Comparison of ENCODE assay signal across 10 cellular contexts in the genomic region with DNA sequence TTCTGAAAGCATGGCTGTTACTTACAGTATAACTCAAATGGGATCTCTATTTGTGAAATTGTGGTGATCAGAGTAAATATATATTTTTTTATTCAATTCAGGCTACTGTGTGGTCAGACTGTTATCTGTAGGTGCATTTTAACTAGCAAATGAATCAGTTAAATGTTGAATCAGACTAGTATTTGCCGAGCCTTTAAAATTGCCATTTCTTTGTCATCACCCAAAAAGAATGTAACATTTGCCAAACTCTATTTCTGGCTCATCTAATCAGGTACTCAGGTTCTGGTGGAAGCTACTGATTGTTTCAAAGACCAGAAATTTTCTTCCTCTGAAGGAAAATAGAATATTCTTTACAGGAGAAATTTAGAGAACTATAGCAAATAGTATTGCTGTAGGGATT. TPM values are rescaled to one million over a fixed set of nuclear protein-coding genes. Genes with fewer than 3 reads are reported as not detected.
A peak's percentile ranks its signal among the peaks of the same experiment; 100 is the strongest.
DNase-seq lines count a peak whose midpoint lies in the region; ATAC-seq, FAIRE-seq and TF ChIP-seq lines count a peak whose summit lies in the region.
"Had no signal": no experiment of that assay in that cellular context is flagged by ENCODE, and none has a peak within 500 bp of the region (broad histone marks: within the 10 kb centered on the region; RNA-seq: fewer than 3 reads in every experiment).

No MANE protein-coding gene starts in this region.

- H3K4me3 Mint-ChIP-seq in WTC11 (peak overlapping the region; percentile 99), type B pancreatic cell (peak overlapping the region; percentile 100)

- WGBS in HepG2 (ENCODE audit: low lambda C conversion rate), result 61% methylated on average over 1 of the region's 1 CpG
- 13% methylated on average over 1 of the region's 1 CpG for WGBS in right lobe of liver (ENCODE audit: insufficient coverage, low coverage, low lambda C conversion rate, missing lambda C conversion rate)

- H3K27ac Mint-ChIP-seq in WTC11 (0 out of 2 replicates have a peak overlapping the region, but pooled peaks have one; percentile 59), type B pancreatic cell (peak overlapping the region; percentile 100)

- H3K36me3 ChIP-seq in HepG2 (replicated peaks in 1 of 2; ENCODE audit: control insufficient read depth in 1 of 2, insufficient read depth in 2 of 2, low read length in 2 of 2) (no peaks in the 10 kb centered on the region), right lobe of liver (no peaks in the 10 kb centered on the region), iPS-18a (ENCODE audit: control insufficient read depth, low read depth, low read length) (peaks cover under 1% of the 10 kb centered on the region)

- H3K27me3 Mint-ChIP-seq in WTC11 (ENCODE audit: low read depth) (peaks cover 2% of the 10 kb centered on the region; the same call in 1 of the 2 replicates), type B pancreatic cell (no peaks in the 10 kb centered on the region)

- no peak overlapping the region for H2AFZ ChIP-seq in HepG2 (ENCODE audit: low read length)

- H3K9me3 Mint-ChIP-seq in WTC11 (peaks cover 4% of the 10 kb centered on the region; the same call in 1 of the 2 replicates), type B pancreatic cell (no peaks in the 10 kb centered on the region)

- H3K27ac ChIP-seq in HepG2 (ENCODE audit: extremely low read length, insufficient read depth, low read length), result no peak overlapping the region
- H3K27ac ChIP-seq in right lobe of liver, result no peak overlapping the region
- no peak overlapping the region for H3K27ac ChIP-seq in iPS-18a (ENCODE audit: low read length)

- FAIRE-seq in HepG2 (lab: Jason Lieb, UNC), result no peak

- H4K20me1 ChIP-seq in HepG2 (ENCODE audit: insufficient read depth, low read length), result peaks cover 17% of the 10 kb centered on the region

- in situ Hi-C loops in HepG2 (cut with HindIII; ENCODE audit: extremely low pct_ligation_motif_present, low pct_unique_long_range_greater_than_20kb), result loop anchor here (5.0 kb wide), 2 partner anchors 67 to 117 kb away; no protein-coding TSS in a partner anchor

- ATAC-seq in HepG2 (no peak), right lobe of liver (no peak), WTC11 (no peak), GM21825 (IDR thresholded peaks at IDR 0.05; ENCODE audit: unreplicated experiment) (no peak), GM21737 (IDR thresholded peaks at IDR 0.05; ENCODE audit: unreplicated experiment) (no peak), HG02938 (IDR thresholded peaks at IDR 0.05; ENCODE audit: unreplicated experiment) (no peak)

- intact Hi-C loops in HepG2 (cut with micrococcal nuclease; ENCODE audit: unreplicated experiment) (loop anchor here (5.0 kb wide), 1 partner anchor 267 kb away; no protein-coding TSS in a partner anchor), right lobe of liver (cut with DNase I) (loop anchor here in 1 of 2 donors (10.0 kb wide), 1 partner anchor 205 kb away; no protein-coding TSS in a partner anchor)

- H3K4me1 ChIP-seq in HepG2 (ENCODE audit: insufficient read depth, low read length) (peaks cover 58% of the 10 kb centered on the region), right lobe of liver (peaks cover 0 to 42% (median 4%) of the 10 kb centered on the region in 4 donors), iPS-18a (ENCODE audit: control insufficient read depth, low read depth, low read length) (peaks cover 13% of the 10 kb centered on the region)

- TF ChIP-seq POLR2A in HepG2 (IDR thresholded peaks at IDR 0.05; ENCODE audit: insufficient read depth in 1 of 2, low read depth in 2 of 2, low read length in 2 of 2) (no peak), right lobe of liver (IDR thresholded peaks at IDR 0.05) (no peak)

- H3K4me2 ChIP-seq in HepG2 (ENCODE audit: low read depth, low read length), result peak overlapping the region; percentile 73

- peaks cover 28% of the 10 kb centered on the region for H3K36me3 Mint-ChIP-seq in WTC11
- peaks cover 8% of the 10 kb centered on the region for H3K36me3 Mint-ChIP-seq in type B pancreatic cell

- DNase-seq in HepG2 (ENCODE audit: low spot score) (no peak), right lobe of liver (no peak), WTC11 (ENCODE audit: low spot score) (no peak), type B pancreatic cell (ENCODE audit: extremely low spot score, unreplicated experiment) (no peak)
- DNase-seq: DMS79; stimulated activated CD4-positive, alpha-beta T cell treated with anti-CD3 and anti-CD28 coated beads, Interleukin-4, amount 100 ng/mL, for 4 hours had no signal

- POLR2A ChIA-PET in HepG2 (lab: Yijun Ruan, JAX), result interaction anchor here (3.1 kb wide), 1 partner anchor 122 kb away, joined by 37 read pairs; a partner anchor contains a TSS
- POLR2A ChIA-PET in WTC11 (lab: Charles Lee), result interaction anchor here (3.5 kb wide), 1 partner anchor 121 kb away, joined by 59 read pairs; a partner anchor contains a TSS

- H3K27me3 ChIP-seq in HepG2 (ENCODE audit: control insufficient read depth in 1 of 2, insufficient read depth in 2 of 2, low read length in 2 of 2), result no peaks in the 10 kb centered on the region; a peak in 1 of 5 replicates
- no peaks in the 10 kb centered on the region for H3K27me3 ChIP-seq in right lobe of liver
- H3K27me3 ChIP-seq in iPS-18a (ENCODE audit: control insufficient read depth, insufficient read depth, low read length), result no peaks in the 10 kb centered on the region

- peaks cover 49% of the 10 kb centered on the region for H3K79me2 ChIP-seq in HepG2 (ENCODE audit: insufficient read depth, low read length)

- H3K4me1 Mint-ChIP-seq in WTC11 (peaks cover 38% of the 10 kb centered on the region), type B pancreatic cell (ENCODE audit: unreplicated experiment) (peaks cover 21% of the 10 kb centered on the region)

- CTCF ChIA-PET in HepG2 (lab: Yijun Ruan, JAX; ENCODE audit: low intra/inter-chr PET ratio, low total read pairs), result no interaction called here
- CTCF ChIA-PET in WTC11 (lab: Charles Lee), result interaction anchor here (2.1 to 2.3 kb wide), 2 partner anchors 122 to 269 kb away, joined by 9 to 11 read pairs; a partner anchor contains a TSS

- no peaks in the 10 kb centered on the region for H3K9me3 ChIP-seq in HepG2 (ENCODE audit: low read length)
- no peaks in the 10 kb centered on the region for H3K9me3 ChIP-seq in right lobe of liver
- no peaks in the 10 kb centered on the region for H3K9me3 ChIP-seq in iPS-18a (ENCODE audit: control insufficient read depth, low read depth, low read length)

- H3K9ac ChIP-seq in HepG2 (ENCODE audit: insufficient read depth, low read depth, low read length) (no peak overlapping the region), iPS-18a (ENCODE audit: low read length) (no peak overlapping the region)

- TF ChIP-seq CTCF in HepG2 (CRISPR knock-in tag; IDR thresholded peaks at IDR 0.05) (no peak), right lobe of liver (IDR thresholded peaks at IDR 0.05) (no peak), WTC11 (IDR thresholded peaks at IDR 0.05) (no peak), type B pancreatic cell (conservative IDR thresholded peaks at IDR 0.05) (no peak)

- TF ChIP-seq RAD21 in HepG2 (CRISPR knock-in tag; IDR thresholded peaks at IDR 0.05), result no peak

- TF ChIP-seq EP300 in HepG2 (IDR thresholded peaks at IDR 0.05; ENCODE audit: low read depth in 2 of 2, low read length in 2 of 2) (no peak), HepG2 (CRISPR knock-in tag; IDR thresholded peaks at IDR 0.05; ENCODE audit: borderline replicate concordance) (no peak)

- H3K4me3 ChIP-seq in HepG2 (replicated peaks in 1 of 3; ENCODE audit: insufficient read depth in 1 of 3, low read depth in 2 of 3, low read length in 3 of 3) (peak overlapping the region in 2 of 3 experiments; percentile 78 to 81; a peak in 4 of 6 replicates), right lobe of liver (peak overlapping the region in 1 of 3 donors; percentile 99), iPS-18a (ENCODE audit: low read length) (peak overlapping the region; percentile 73)

- BruUV-seq in HepG2 (replicated peaks; lab: Mats Ljungman, UMichigan), result no TSS peak

RNA-seq across cellular contexts. Expression of a gene that starts 1.8 kb away (rescaled TPM):
- total RNA-seq in HepG2 (2016; rRNA removed; fragmentation: Illumina TruSeq; extraction: Trizol) (50.2 and 81.2 TPM in 2 replicates), right lobe of liver (10 to 100 TPM; 13.3 to 19.8 (median 16.5) TPM), WTC11 (2021) (81.4 to 98.9 TPM (median 81.6 TPM) in 3 replicates), type B pancreatic cell (ENCODE audit: low replicate concordance) (47.4 and 61.2 TPM in 2 replicates)
- total RNA-seq in HepG2 (2016; cell fraction: cytosol; rRNA removed; fragmentation: Illumina TruSeq; extraction: Trizol; ENCODE audit: low read depth), result 6.3 and 7.1 TPM in 2 replicates
- 48.6 and 78.2 TPM in 2 replicates for total RNA-seq in HepG2 (2016; cell fraction: insoluble cytoplasmic fraction; rRNA removed; fragmentation: Illumina TruSeq; extraction: Trizol)
- 10.9 and 12.9 TPM in 2 replicates for total RNA-seq in HepG2 (2016; cell fraction: membrane; rRNA removed; fragmentation: Illumina TruSeq; extraction: Trizol)
- total RNA-seq in HepG2 (2016; cell fraction: nucleus; rRNA removed; fragmentation: Illumina TruSeq; extraction: Trizol), result 48.8 and 52.3 TPM in 2 replicates
- 4.9 and 6.2 TPM in 2 replicates for polyA plus RNA-seq in HepG2 (2011; rRNA removed)
- 1.9 and 3.3 TPM in 2 replicates for polyA plus RNA-seq in HepG2 (2011; cell fraction: cytosol; rRNA removed)
- polyA plus RNA-seq in HepG2 (2011; cell fraction: nucleus; rRNA removed), result 3.9 and 5.4 TPM in 2 replicates
- 16.0 and 16.8 TPM in 2 replicates for polyA plus RNA-seq in HepG2 (2012)
- polyA plus RNA-seq in HepG2 (2016; cell fraction: cytosol; fragmentation: Illumina TruSeq; extraction: Trizol; ENCODE audit: low read depth), result 0.85 and 1.0 TPM in 2 replicates
- polyA plus RNA-seq in HepG2 (2016; cell fraction: insoluble cytoplasmic fraction; fragmentation: Illumina TruSeq; extraction: Trizol; ENCODE audit: low read depth), result 36.8 and 38.9 TPM in 2 replicates
- polyA plus RNA-seq in HepG2 (2016; cell fraction: membrane; fragmentation: Illumina TruSeq; extraction: Trizol; ENCODE audit: low read depth), result 4.0 and 4.5 TPM in 2 replicates
- polyA plus RNA-seq in HepG2 (2016; cell fraction: nucleus; fragmentation: Illumina TruSeq; extraction: Trizol; ENCODE audit: insufficient read depth, low read depth), result 16.5 and 20.2 TPM in 2 replicates
- polyA minus RNA-seq in HepG2 (2011; rRNA and poly(A)+ RNA removed; ENCODE audit: low replicate concordance), result 3.7 and 7.0 TPM in 2 replicates
- 15.4 and 18.9 TPM in 2 replicates for polyA minus RNA-seq in HepG2 (2011; cell fraction: cytosol; rRNA and poly(A)+ RNA removed)
- polyA minus RNA-seq in HepG2 (2011; cell fraction: nucleus; rRNA and poly(A)+ RNA removed), result 53.0 and 55.0 TPM in 2 replicates

RNA-seq across cellular contexts. Expression of a gene that starts 2.7 kb away (rescaled TPM):
- 96.4 and 124 TPM in 2 replicates for total RNA-seq in HepG2 (2016; rRNA removed; fragmentation: Illumina TruSeq; extraction: Trizol)
- total RNA-seq in HepG2 (2016; cell fraction: cytosol; rRNA removed; fragmentation: Illumina TruSeq; extraction: Trizol; ENCODE audit: low read depth), result 46.9 and 57.6 TPM in 2 replicates
- total RNA-seq in HepG2 (2016; cell fraction: insoluble cytoplasmic fraction; rRNA removed; fragmentation: Illumina TruSeq; extraction: Trizol), result 106 and 134 TPM in 2 replicates
- total RNA-seq in HepG2 (2016; cell fraction: membrane; rRNA removed; fragmentation: Illumina TruSeq; extraction: Trizol), result 88.4 and 94.7 TPM in 2 replicates
- total RNA-seq in HepG2 (2016; cell fraction: nucleus; rRNA removed; fragmentation: Illumina TruSeq; extraction: Trizol), result 40.3 and 42.8 TPM in 2 replicates
- polyA plus RNA-seq in HepG2 (2011; rRNA removed), result 38.4 and 43.4 TPM in 2 replicates
- 38.9 and 41.3 TPM in 2 replicates for polyA plus RNA-seq in HepG2 (2011; cell fraction: cytosol; rRNA removed)
- polyA plus RNA-seq in HepG2 (2011; cell fraction: nucleus; rRNA removed), result 14.4 and 16.4 TPM in 2 replicates
- 70.7 and 104 TPM in 2 replicates for polyA plus RNA-seq in HepG2 (2012)
- 71.4 and 90.2 TPM in 2 replicates for polyA plus RNA-seq in HepG2 (2016; cell fraction: cytosol; fragmentation: Illumina TruSeq; extraction: Trizol; ENCODE audit: low read depth)
- polyA plus RNA-seq in HepG2 (2016; cell fraction: insoluble cytoplasmic fraction; fragmentation: Illumina TruSeq; extraction: Trizol; ENCODE audit: low read depth), result 174 and 188 TPM in 2 replicates
- polyA plus RNA-seq in HepG2 (2016; cell fraction: membrane; fragmentation: Illumina TruSeq; extraction: Trizol; ENCODE audit: low read depth), result 127 and 136 TPM in 2 replicates
- polyA plus RNA-seq in HepG2 (2016; cell fraction: nucleus; fragmentation: Illumina TruSeq; extraction: Trizol; ENCODE audit: insufficient read depth, low read depth), result 94.4 and 110 TPM in 2 replicates
- 6.8 and 12.8 TPM in 2 replicates for polyA minus RNA-seq in HepG2 (2011; rRNA and poly(A)+ RNA removed; ENCODE audit: low replicate concordance)
- 28.2 and 31.7 TPM in 2 replicates for polyA minus RNA-seq in HepG2 (2011; cell fraction: cytosol; rRNA and poly(A)+ RNA removed)
- 10.8 and 11.7 TPM in 2 replicates for polyA minus RNA-seq in HepG2 (2011; cell fraction: nucleus; rRNA and poly(A)+ RNA removed)
- total RNA-seq in right lobe of liver, result 10 to 100 TPM; 24.7 to 41.0 (median 32.1) TPM
- total RNA-seq in WTC11 (2021), result 61.7 to 72.3 TPM (median 64.5 TPM) in 3 replicates
- 47.2 and 56.1 TPM in 2 replicates for total RNA-seq in type B pancreatic cell (ENCODE audit: low replicate concordance)

RNA-seq across cellular contexts. Expression of a gene that starts 19.5 kb away (rescaled TPM):
- total RNA-seq in HepG2 (2016; rRNA removed; fragmentation: Illumina TruSeq; extraction: Trizol), result 0.11 TPM in 1 of 2 replicates, not detected in the other
- total RNA-seq in HepG2 (2016; cell fraction: cytosol; rRNA removed; fragmentation: Illumina TruSeq; extraction: Trizol; ENCODE audit: low read depth), result not detected in 2 replicates
- 0.18 and 0.26 TPM in 2 replicates for total RNA-seq in HepG2 (2016; cell fraction: insoluble cytoplasmic fraction; rRNA removed; fragmentation: Illumina TruSeq; extraction: Trizol)
- 0.21 TPM in 1 of 2 replicates, not detected in the other for total RNA-seq in HepG2 (2016; cell fraction: membrane; rRNA removed; fragmentation: Illumina TruSeq; extraction: Trizol)
- total RNA-seq in HepG2 (2016; cell fraction: nucleus; rRNA removed; fragmentation: Illumina TruSeq; extraction: Trizol), result not detected in 2 replicates
- polyA plus RNA-seq in HepG2 (2011; rRNA removed), result 0.13 TPM in 2 replicates
- 0.12 and 0.13 TPM in 2 replicates for polyA plus RNA-seq in HepG2 (2011; cell fraction: cytosol; rRNA removed)
- polyA plus RNA-seq in HepG2 (2011; cell fraction: nucleus; rRNA removed), result 0.09 TPM in 1 of 2 replicates, not detected in the other
- 0.17 and 0.20 TPM in 2 replicates for polyA plus RNA-seq in HepG2 (2012)
- not detected in 2 replicates for polyA plus RNA-seq in HepG2 (2016; cell fraction: cytosol; fragmentation: Illumina TruSeq; extraction: Trizol; ENCODE audit: low read depth)
- not detected in 2 replicates for polyA plus RNA-seq in HepG2 (2016; cell fraction: insoluble cytoplasmic fraction; fragmentation: Illumina TruSeq; extraction: Trizol; ENCODE audit: low read depth)
- polyA plus RNA-seq in HepG2 (2016; cell fraction: membrane; fragmentation: Illumina TruSeq; extraction: Trizol; ENCODE audit: low read depth), result not detected in 2 replicates
- polyA plus RNA-seq in HepG2 (2016; cell fraction: nucleus; fragmentation: Illumina TruSeq; extraction: Trizol; ENCODE audit: insufficient read depth, low read depth), result not detected in 2 replicates
- not detected in 2 replicates for polyA minus RNA-seq in HepG2 (2011; rRNA and poly(A)+ RNA removed; ENCODE audit: low replicate concordance)
- polyA minus RNA-seq in HepG2 (2011; cell fraction: cytosol; rRNA and poly(A)+ RNA removed), result not detected in 2 replicates
- not detected in 2 replicates for polyA minus RNA-seq in HepG2 (2011; cell fraction: nucleus; rRNA and poly(A)+ RNA removed)
- total RNA-seq in right lobe of liver, result under 1 TPM in 2 of 6 experiments, not detected in 4; 0.20 to 0.43 TPM
- total RNA-seq in WTC11 (2021), result 4.6 to 7.5 TPM (median 6.2 TPM) in 3 replicates
- total RNA-seq in type B pancreatic cell (ENCODE audit: low replicate concordance), result 1.3 and 1.7 TPM in 2 replicates
